ENCODE assay signal across 10 cellular contexts in the genomic region with DNA sequence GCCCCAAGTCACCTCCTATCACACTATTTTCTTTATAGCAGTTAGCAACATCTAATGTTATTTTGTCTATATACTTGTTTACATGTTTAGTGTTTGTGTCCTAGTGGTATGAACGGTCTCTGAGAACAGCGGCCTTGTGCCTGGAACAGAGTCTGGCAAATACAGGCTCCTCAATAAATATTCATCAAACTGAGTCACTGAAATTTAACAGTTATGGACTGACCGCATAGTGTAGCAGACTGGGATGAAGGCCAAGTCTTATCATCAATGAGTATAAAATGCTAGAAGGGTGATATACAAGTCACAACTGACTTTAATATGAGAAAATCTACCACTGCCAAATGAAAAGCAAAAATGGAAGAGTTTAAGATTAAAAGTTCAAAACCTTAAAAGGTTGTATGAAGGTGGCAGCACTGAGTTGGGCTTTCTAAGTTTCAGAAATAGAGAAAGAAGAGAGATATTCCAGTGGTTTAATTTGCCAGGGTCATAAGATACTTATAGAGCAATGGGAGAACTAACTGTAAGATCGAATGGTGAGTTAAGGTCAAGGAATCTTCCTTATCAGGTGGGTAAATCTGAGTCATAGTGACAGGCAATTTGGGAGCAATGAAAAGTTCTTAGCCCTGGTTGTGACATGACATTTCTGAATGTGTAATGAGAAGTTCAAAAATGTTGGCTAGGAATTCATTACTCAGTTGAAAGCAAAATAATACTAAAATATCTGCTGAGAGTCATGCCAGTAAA. TPM values are rescaled to one million over a fixed set of nuclear protein-coding genes. Genes with fewer than 3 reads are reported as not detected.
DNase-seq lines count a peak whose midpoint lies in the region; TF ChIP-seq lines count a peak whose summit lies in the region.
"Had no signal": no experiment of that assay in that cellular context is flagged by ENCODE, and none has a peak within 500 bp of the region (broad histone marks: within the 10 kb centered on the region; RNA-seq: fewer than 3 reads in every experiment).

No MANE protein-coding gene starts in this region.

- peaks cover 11% of the 10 kb centered on the region for H3K4me1 Mint-ChIP-seq in endothelial cell (ENCODE audit: unreplicated experiment)

- no peaks in the 10 kb centered on the region for H3K27me3 Mint-ChIP-seq in endothelial cell (ENCODE audit: unreplicated experiment)

- peak overlapping the region; percentile 11 for H3K27ac Mint-ChIP-seq in endothelial cell (ENCODE audit: unreplicated experiment)

- no peak for TF ChIP-seq POLR2A in suprapubic skin (IDR thresholded peaks at IDR 0.05)

- H3K4me3 Mint-ChIP-seq in endothelial cell (ENCODE audit: unreplicated experiment), result no peak overlapping the region

- no peaks in the 10 kb centered on the region for H3K9me3 ChIP-seq in suprapubic skin

- no peaks in the 10 kb centered on the region for H3K9me3 Mint-ChIP-seq in endothelial cell (ENCODE audit: unreplicated experiment)

- no peak overlapping the region for H3K27ac ChIP-seq in suprapubic skin
- H3K27ac ChIP-seq: VCaP had no signal

- WGBS in suprapubic skin, result 83% methylated on average over 4 of the region's 4 CpGs

- no peaks in the 10 kb centered on the region for H3K36me3 ChIP-seq in suprapubic skin

- peak; percentile 68 for DNase-seq in GM04503 (ENCODE audit: low read depth)
- DNase-seq in RPMI7951 (ENCODE audit: low read depth), result peak; percentile 32
- DNase-seq in endothelial cell (ENCODE audit: low spot score), result no peak
- DNase-seq in renal cortical epithelial cell (ENCODE audit: low read depth), result peak; percentile 78
- DNase-seq in suprapubic skin (ENCODE audit: low spot score in 2 of 2), result no peak
- no peak for DNase-seq in D341Med (ENCODE audit: low spot score)
- DNase-seq in ureter (ENCODE audit: low spot score), result no peak
- DNase-seq: NCI-H69, posterior cingulate gyrus had no signal

- H3K36me3 Mint-ChIP-seq in endothelial cell (ENCODE audit: low read depth, unreplicated experiment), result no peaks in the 10 kb centered on the region

- H3K4me1 ChIP-seq in suprapubic skin, result peaks cover 15% of the 10 kb centered on the region

- no peak overlapping the region for H3K4me3 ChIP-seq in suprapubic skin

- no peaks in the 10 kb centered on the region for H3K27me3 ChIP-seq in suprapubic skin

- TF ChIP-seq CTCF in endothelial cell (IDR thresholded peaks at IDR 0.05; ENCODE audit: unreplicated experiment) (no peak), suprapubic skin (IDR thresholded peaks at IDR 0.05) (no peak)

- TF ChIP-seq EP300 in suprapubic skin (IDR thresholded peaks at IDR 0.05), result no peak

RNA-seq across cellular contexts. Expression of gene ELOVL6, which starts 34.9 kb away (rescaled TPM):
- total RNA-seq in RPMI7951 (2014; rRNA removed; shearing (Covaris generic)), result 6.1 and 8.7 TPM in 2 replicates
- total RNA-seq in endothelial cell (ENCODE audit: unreplicated experiment) (31.0 TPM), renal cortical epithelial cell (17.0 and 31.7 TPM in 2 replicates), suprapubic skin (10 to 100 TPM; 11.3 to 31.6 (median 24.2) TPM), ureter (62.3 TPM)

Comparison
In these comparisons a context has a peak if more than half of its experiments do, and no peak if none do; other contexts are left out.
1. DNase-seq: peak in GM04503 (single experiment), RPMI7951 (single experiment) and renal cortical epithelial cell (single experiment); none in endothelial cell (single experiment), suprapubic skin (0 of 2), D341Med (single experiment) and ureter (single experiment).